1 cellular context compared by ENCODE assay signal in genomic region chr1:240598602-240599001, GRCh38.
A peak's percentile ranks its signal among the peaks of the same experiment; 100 is the strongest.
TF ChIP-seq lines count a peak whose summit lies in the region.

No MANE protein-coding gene starts in this region.

TF ChIP-seq in HepG2, 621 proteins besides CTCF, POLR2A, EP300 and RAD21:
- TF ChIP-seq GLI4 (CRISPR knock-in tag; IDR thresholded peaks at IDR 0.05; ENCODE audit: borderline replicate concordance) (no peak), ZNF552 (CRISPR knock-in tag; IDR thresholded peaks at IDR 0.05; ENCODE audit: borderline replicate concordance) (no peak), ZNF670 (CRISPR knock-in tag; IDR thresholded peaks at IDR 0.05; ENCODE audit: borderline replicate concordance) (0 out of 2 replicates have a peak, but pooled peaks have one; percentile 14), E2F5 (CRISPR knock-in tag; conservative IDR thresholded peaks at IDR 0.05) (no peak), ZMYM2 (CRISPR knock-in tag; IDR thresholded peaks at IDR 0.05) (no peak), PHF20 (CRISPR knock-in tag; IDR thresholded peaks at IDR 0.05) (no peak), AHDC1 (CRISPR knock-in tag; IDR thresholded peaks at IDR 0.05; ENCODE audit: borderline replicate concordance) (0 out of 2 replicates have a peak, but pooled peaks have one; percentile 35), ZNF317 (CRISPR knock-in tag; IDR thresholded peaks at IDR 0.05) (peak; percentile 75; the same call in 1 of the 2 replicates), ZBTB38 (CRISPR knock-in tag; IDR thresholded peaks at IDR 0.05) (no peak), HNF4A (CRISPR knock-in tag; IDR thresholded peaks at IDR 0.05) (peak; percentile 46; the same call in 1 of the 2 replicates), STAT6 (CRISPR knock-in tag; IDR thresholded peaks at IDR 0.05; ENCODE audit: borderline replicate concordance) (no peak), NR1H2 (CRISPR knock-in tag; IDR thresholded peaks at IDR 0.05; ENCODE audit: borderline replicate concordance, low read depth) (no peak), ZBTB34 (CRISPR knock-in tag; IDR thresholded peaks at IDR 0.05) (no peak), SIX1 (CRISPR knock-in tag; IDR thresholded peaks at IDR 0.05; ENCODE audit: borderline replicate concordance) (no peak), ZNF331 (CRISPR knock-in tag; IDR thresholded peaks at IDR 0.05) (no peak), ARID5B (CRISPR knock-in tag; IDR thresholded peaks at IDR 0.05) (0 out of 2 replicates have a peak, but pooled peaks have one; percentile 31), HMG20A (CRISPR knock-in tag; IDR thresholded peaks at IDR 0.05; ENCODE audit: borderline replicate concordance) (peak; percentile 30; the same call in 1 of the 2 replicates), SPEN (CRISPR knock-in tag; IDR thresholded peaks at IDR 0.05; ENCODE audit: low read depth) (no peak), ZNF501 (CRISPR knock-in tag; IDR thresholded peaks at IDR 0.05) (no peak)
